13 cellular contexts compared by ENCODE assay signal in the genomic region with DNA sequence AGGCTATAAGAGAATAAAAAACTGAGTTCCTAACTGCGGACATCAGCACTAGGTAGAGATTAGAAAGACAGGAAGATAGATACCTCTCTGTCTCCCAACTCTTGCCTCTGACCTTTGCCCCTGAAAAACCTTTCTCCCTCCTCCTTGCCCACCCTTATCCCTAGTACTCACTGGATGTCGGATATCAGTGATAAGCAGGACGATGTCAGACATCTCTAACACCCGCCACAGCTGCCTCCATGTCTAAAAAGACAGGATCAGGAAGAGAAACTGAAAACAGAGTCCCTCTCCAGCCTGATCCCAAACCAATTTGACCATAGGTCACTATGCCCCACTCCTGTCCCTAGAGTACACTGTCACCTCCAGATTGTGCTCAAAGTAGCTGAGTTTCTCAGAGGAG. TPM values are rescaled to one million over a fixed set of nuclear protein-coding genes. Genes with fewer than 3 reads are reported as not detected.
DNase-seq lines count a peak whose midpoint lies in the region; ATAC-seq and TF ChIP-seq lines count a peak whose summit lies in the region.
"Had no signal": no experiment of that assay in that cellular context is flagged by ENCODE, and none has a peak within 500 bp of the region (broad histone marks: within the 10 kb centered on the region; RNA-seq: fewer than 3 reads in every experiment).

No MANE protein-coding gene starts in this region.

- no peaks in the 10 kb centered on the region for H3K9me2 ChIP-seq in GM23338 (ENCODE audit: insufficient read depth)

- H3K4me2 ChIP-seq in GM23338 (peak overlapping the region; percentile 80), osteoblast (ENCODE audit: insufficient read depth, low read length) (peak overlapping the region; percentile 94)

- H3K9me3 ChIP-seq in SK-N-MC (ENCODE audit: low read depth, low read length): no peaks in the 10 kb centered on the region
- H3K9me3 ChIP-seq in endodermal cell (ENCODE audit: control insufficient read depth, low read length): no peaks in the 10 kb centered on the region
- no peaks in the 10 kb centered on the region for H3K9me3 ChIP-seq in osteoblast (ENCODE audit: low read depth, low read length)
- H3K9me3 ChIP-seq: esophagus squamous epithelium had no signal

- H3K27ac Mint-ChIP-seq in GM23338 (no peak overlapping the region), endodermal cell (no peak overlapping the region)

- H3K4me3 ChIP-seq in GM23338: peak overlapping the region; percentile 65; the same call in 1 of the 2 replicates
- peak overlapping the region; percentile 96; the same call in 1 of the 2 replicates for H3K4me3 ChIP-seq in SK-N-MC
- peak overlapping the region; percentile 89 for H3K4me3 ChIP-seq in endodermal cell (ENCODE audit: low read length)
- H3K4me3 ChIP-seq in osteoblast (ENCODE audit: insufficient read depth, low read length): peak overlapping the region; percentile 92

- peaks cover 14% of the 10 kb centered on the region for H4K20me1 ChIP-seq in GM23338 (replicated peaks; ENCODE audit: insufficient read depth)
- H4K20me1 ChIP-seq in osteoblast (ENCODE audit: insufficient read depth, low read length): peaks cover 11% of the 10 kb centered on the region

- H3K4me1 ChIP-seq in GM23338 (ENCODE audit: insufficient read depth) (peaks cover 9% of the 10 kb centered on the region; the same call in 1 of the 2 replicates), endodermal cell (ENCODE audit: control insufficient read depth, insufficient read depth, low read length) (no peaks in the 10 kb centered on the region), osteoblast (ENCODE audit: insufficient read depth, low read length) (peaks cover 18% of the 10 kb centered on the region)

- DNase-seq in GM23338 (ENCODE audit: low spot score) (no peak), SK-N-MC (ENCODE audit: low read depth, low spot score) (no peak), endodermal cell (no peak), osteoblast (ENCODE audit: insufficient read length, low spot score, missing footprints) (peak; percentile 54), SK-N-DZ (ENCODE audit: low spot score) (no peak), COLO829 (ENCODE audit: low spot score) (no peak), iPS-NIHi7 (ENCODE audit: extremely low spot score) (no peak)
- DNase-seq: activated CD4-positive, CD25-positive, alpha-beta regulatory T cell; aorta; esophagus squamous epithelium; NCI-H1694 treated with DMSO at 0.1 percent for 48 hours had no signal

- H3K27me3 Mint-ChIP-seq in GM23338 (ENCODE audit: insufficient read depth, low read depth, poor library complexity) (peaks cover 14% of the 10 kb centered on the region), endodermal cell (ENCODE audit: insufficient read depth) (no peaks in the 10 kb centered on the region)

- peaks cover 12% of the 10 kb centered on the region for H3K4me1 Mint-ChIP-seq in GM23338
- peaks cover 18% of the 10 kb centered on the region for H3K4me1 Mint-ChIP-seq in endodermal cell

- WGBS in endodermal cell (ENCODE audit: insufficient coverage in 1 of 2, insufficient read length in 1 of 2), 2 experiments: 92 to 94% methylated on average over 4 of the region's 4 CpGs

- H3K27ac ChIP-seq in GM23338 (ENCODE audit: low read depth): no peak overlapping the region
- no peak overlapping the region for H3K27ac ChIP-seq in SK-N-MC
- no peak overlapping the region for H3K27ac ChIP-seq in endodermal cell (ENCODE audit: low read depth, low read length)
- peak overlapping the region; percentile 98 for H3K27ac ChIP-seq in osteoblast (ENCODE audit: low read depth, low read length)

- H3K9me3 Mint-ChIP-seq in GM23338 (peaks cover 3% of the 10 kb centered on the region; the same call in 1 of the 3 replicates), endodermal cell (no peaks in the 10 kb centered on the region)

- H3F3A ChIP-seq in GM23338 (replicated peaks; ENCODE audit: low read depth): peaks cover 20% of the 10 kb centered on the region; the same call in 1 of the 2 replicates

- no peaks in the 10 kb centered on the region for H3K27me3 ChIP-seq in GM23338 (ENCODE audit: insufficient read depth)
- no peaks in the 10 kb centered on the region for H3K27me3 ChIP-seq in endodermal cell (ENCODE audit: control insufficient read depth, insufficient read depth, low read length, poor library complexity, severe bottlenecking)
- no peaks in the 10 kb centered on the region for H3K27me3 ChIP-seq in osteoblast (ENCODE audit: insufficient read depth, low read length)
- H3K27me3 ChIP-seq: esophagus squamous epithelium had no signal

- peaks cover 33% of the 10 kb centered on the region for H3K79me2 ChIP-seq in GM23338 (replicated peaks; ENCODE audit: insufficient read depth)
- peaks cover 57% of the 10 kb centered on the region for H3K79me2 ChIP-seq in osteoblast (ENCODE audit: insufficient read depth, low read length)

- H3K9ac ChIP-seq in SK-N-MC (ENCODE audit: insufficient read length) (no peak overlapping the region), endodermal cell (ENCODE audit: extremely low read depth, low read length, poor library complexity, severe bottlenecking) (peak overlapping the region; percentile 73)

- H3K4me3 Mint-ChIP-seq in GM23338: peak overlapping the region; percentile 98
- peak overlapping the region; percentile 89 for H3K4me3 Mint-ChIP-seq in endodermal cell

- H3K36me3 ChIP-seq in GM23338 (ENCODE audit: insufficient read depth) (no peaks in the 10 kb centered on the region; the same call in 1 of the 2 replicates), SK-N-MC (ENCODE audit: insufficient read depth, low read length) (peaks cover 53% of the 10 kb centered on the region), endodermal cell (ENCODE audit: control insufficient read depth, insufficient read depth, low read length) (peaks cover 49% of the 10 kb centered on the region), osteoblast (ENCODE audit: insufficient read depth, low read length) (peaks cover 50% of the 10 kb centered on the region)

- ATAC-seq in GM23338: no peak
- no peak for ATAC-seq in GM18520 (IDR thresholded peaks at IDR 0.05; ENCODE audit: unreplicated experiment)
- ATAC-seq: Panc1 had no signal

- peaks cover 64% of the 10 kb centered on the region for H3K36me3 Mint-ChIP-seq in GM23338 (ENCODE audit: low read depth)
- peaks cover 51% of the 10 kb centered on the region for H3K36me3 Mint-ChIP-seq in endodermal cell (ENCODE audit: low read depth)

- H2AFZ ChIP-seq in GM23338: no peak overlapping the region
- H2AFZ ChIP-seq in osteoblast (ENCODE audit: low read length): no peak overlapping the region

- TF ChIP-seq CTCF in GM23338 (conservative IDR thresholded peaks at IDR 0.05; ENCODE audit: low read depth in 2 of 2): no peak
- no peak for TF ChIP-seq CTCF in endodermal cell (conservative IDR thresholded peaks at IDR 0.05)
- no peak for TF ChIP-seq CTCF in osteoblast (IDR thresholded peaks at IDR 0.05; ENCODE audit: extremely low read depth, low read depth, low read length)

TF ChIP-seq in GM23338, 12 proteins besides CTCF, POLR2A, EP300 and RAD21 (continues in another document):
- no peak for TF ChIP-seq ZNF114 (CRISPR knock-in tag; IDR thresholded peaks at IDR 0.05)

RNA-seq across cellular contexts. Expression of a gene that starts 1.9 kb away (rescaled TPM):
- 29.6 and 42.5 TPM in 2 replicates for total RNA-seq in GM23338 (2014; rRNA removed; shearing (Covaris generic))
- polyA plus RNA-seq in GM23338 (2016; fragmentation: Nextera tagmentation; extraction: Ambion mirVana): 30.8 and 31.4 TPM in 2 replicates
- total RNA-seq in endodermal cell (10 to 100 TPM; 82.1 to 93.5 TPM), osteoblast (56.5 and 64.8 TPM in 2 replicates)
- 44.7 TPM for polyA plus RNA-seq in endodermal cell (2013, experiment 1 of 2)
- 37.3 TPM for polyA plus RNA-seq in endodermal cell (2013, experiment 2 of 2)
- polyA plus RNA-seq in SK-N-DZ (2014; cell fraction: cytosol; rRNA removed): 23.3 and 31.5 TPM in 2 replicates
- polyA plus RNA-seq in SK-N-DZ (2014; cell fraction: nucleus; rRNA removed): 31.3 and 37.6 TPM in 2 replicates

RNA-seq across cellular contexts. Expression of a gene that starts 2.7 kb away (rescaled TPM):
- 7.5 and 15.2 TPM in 2 replicates for total RNA-seq in GM23338 (2014; rRNA removed; shearing (Covaris generic))
- 8.2 and 10.9 TPM in 2 replicates for polyA plus RNA-seq in GM23338 (2016; fragmentation: Nextera tagmentation; extraction: Ambion mirVana)
- total RNA-seq in endodermal cell (10 to 100 TPM; 10.9 to 12.0 TPM), osteoblast (6.8 and 7.2 TPM in 2 replicates)
- 42.4 TPM for polyA plus RNA-seq in endodermal cell (2013, experiment 1 of 2)
- polyA plus RNA-seq in endodermal cell (2013, experiment 2 of 2): 36.6 TPM
- polyA plus RNA-seq in SK-N-DZ (2014; cell fraction: cytosol; rRNA removed): 19.2 and 19.5 TPM in 2 replicates
- polyA plus RNA-seq in SK-N-DZ (2014; cell fraction: nucleus; rRNA removed): 11.9 and 13.6 TPM in 2 replicates

RNA-seq across cellular contexts. Expression of a gene that starts 16.8 kb away (rescaled TPM):
- total RNA-seq in GM23338 (2014; rRNA removed; shearing (Covaris generic)): 85.8 and 92.6 TPM in 2 replicates
- polyA plus RNA-seq in GM23338 (2016; fragmentation: Nextera tagmentation; extraction: Ambion mirVana): 244 and 279 TPM in 2 replicates
- 10 to 100 TPM; 84.9 to 89.3 TPM for total RNA-seq in endodermal cell
- 65.6 TPM for polyA plus RNA-seq in endodermal cell (2013, experiment 1 of 2)
- polyA plus RNA-seq in endodermal cell (2013, experiment 2 of 2): 62.9 TPM
- total RNA-seq in osteoblast: 37.3 and 37.4 TPM in 2 replicates
- polyA plus RNA-seq in SK-N-DZ (2014; cell fraction: cytosol; rRNA removed): 36.0 and 46.5 TPM in 2 replicates
- polyA plus RNA-seq in SK-N-DZ (2014; cell fraction: nucleus; rRNA removed): 49.0 and 49.4 TPM in 2 replicates
